ENCODE assay signal across 14 cellular contexts in genomic region chr5:127567026-127567768, GRCh38. TPM values are rescaled to one million over a fixed set of nuclear protein-coding genes. Genes with fewer than 3 reads are reported as not detected.
A peak's percentile ranks its signal among the peaks of the same experiment; 100 is the strongest.
DNase-seq lines count a peak whose midpoint lies in the region; ATAC-seq and TF ChIP-seq lines count a peak whose summit lies in the region.
"Had no signal": no experiment of that assay in that cellular context is flagged by ENCODE, and none has a peak within 500 bp of the region (broad histone marks: within the 10 kb centered on the region; RNA-seq: fewer than 3 reads in every experiment).

No MANE protein-coding gene starts in this region.

- TF ChIP-seq CTCF in chondrocyte (IDR thresholded peaks at IDR 0.05) = no peak

- no peak overlapping the region for H3K18ac ChIP-seq in mesendoderm (ENCODE audit: low read length)

- no CpG with 5 or more reads among the region's 7 CpGs for WGBS in mesendoderm (ENCODE audit: extremely low coverage, insufficient coverage, low lambda C conversion rate)

- no peaks in the 10 kb centered on the region for H3K4me1 ChIP-seq in mesendoderm (ENCODE audit: control insufficient read depth, low read depth, low read length)
- H3K4me1 ChIP-seq: colonic mucosa, tibial nerve had no signal

- peak; percentile 69 for DNase-seq in SKM-1 treated with dmso at 0.1 percent for 144 hours (lab: John Stamatoyannopoulos, UW; ENCODE audit: unreplicated experiment)
- no peak for DNase-seq in chondrocyte (ENCODE audit: low spot score)
- no peak for DNase-seq in mesendoderm
- DNase-seq in NCI-H1105 (lab: John Stamatoyannopoulos, UW) = no peak
- no peak for DNase-seq in NCI-H345 (lab: John Stamatoyannopoulos, UW)
- DNase-seq: activated T-cell treated with anti-CD3 and anti-CD28 coated beads, Interleukin-2, amount 50 U/mL, for 1 hour; colonic mucosa; EL; NCI-H446 treated with DMSO at 0.1 percent for 48 hours had no signal

- no peak overlapping the region for H3K23ac ChIP-seq in mesendoderm (ENCODE audit: low read length)

- H2BK5ac ChIP-seq in mesendoderm (ENCODE audit: low read length) = no peak overlapping the region

- H3K27me3 ChIP-seq in mesendoderm (ENCODE audit: insufficient read depth, low read length, poor library complexity) = no peaks in the 10 kb centered on the region
- H3K27me3 ChIP-seq: colonic mucosa, tibial nerve had no signal

- no peak overlapping the region for H3K27ac Mint-ChIP-seq in chondrocyte (ENCODE audit: unreplicated experiment)
- H3K27ac Mint-ChIP-seq: T-helper 1 cell treated with Interleukin-12 subunit alpha and Interleukin-12 subunit beta and Interleukin-4 antibody, amounts not matched to agents 30 μg/mL and 1 μg/mL, for 36 hours had no signal

- H2AK5ac ChIP-seq in mesendoderm (ENCODE audit: low read length) = no peak overlapping the region

- H3K4me3 Mint-ChIP-seq in chondrocyte (ENCODE audit: unreplicated experiment) = no peak overlapping the region
- H3K4me3 Mint-ChIP-seq: T-helper 1 cell treated with Interleukin-12 subunit alpha and Interleukin-12 subunit beta and Interleukin-4 antibody, amounts not matched to agents 30 μg/mL and 1 μg/mL, for 36 hours had no signal

- H3K4ac ChIP-seq in mesendoderm (ENCODE audit: low read depth, low read length) = no peak overlapping the region

- H2BK120ac ChIP-seq in mesendoderm (ENCODE audit: low read depth, low read length) = no peak overlapping the region

- H3K27me3 Mint-ChIP-seq in chondrocyte (ENCODE audit: low read depth) = peaks cover 20% of the 10 kb centered on the region

- H3K4me3 ChIP-seq in mesendoderm (ENCODE audit: low read length) = no peak overlapping the region
- H3K4me3 ChIP-seq: colonic mucosa, tibial nerve had no signal

- H3K9me3 Mint-ChIP-seq in chondrocyte (ENCODE audit: low read depth) = no peaks in the 10 kb centered on the region
- H3K9me3 Mint-ChIP-seq: T-helper 1 cell treated with Interleukin-12 subunit alpha and Interleukin-12 subunit beta and Interleukin-4 antibody, amounts not matched to agents 30 μg/mL and 1 μg/mL, for 36 hours had no signal

- peaks cover 14% of the 10 kb centered on the region for H3K4me1 Mint-ChIP-seq in chondrocyte (ENCODE audit: low read depth)

- no peaks in the 10 kb centered on the region for H3K36me3 ChIP-seq in mesendoderm (ENCODE audit: control insufficient read depth, insufficient read depth, low read length)
- H3K36me3 ChIP-seq: colonic mucosa, tibial nerve had no signal

- H4K5ac ChIP-seq in mesendoderm (ENCODE audit: low read length) = no peak overlapping the region

- H3K79me2 ChIP-seq in mesendoderm (ENCODE audit: control insufficient read depth, insufficient read depth, low read length) = no peaks in the 10 kb centered on the region

- H3K27ac ChIP-seq in mesendoderm (ENCODE audit: low read depth, low read length) = no peak overlapping the region
- H3K27ac ChIP-seq: colonic mucosa had no signal

- no peak overlapping the region for H4K8ac ChIP-seq in mesendoderm (ENCODE audit: low read depth, low read length)

- H3K4me2 ChIP-seq in mesendoderm (ENCODE audit: low read length) = no peak overlapping the region

- peaks cover 2% of the 10 kb centered on the region for H3K36me3 Mint-ChIP-seq in chondrocyte (ENCODE audit: low read depth)

- peak; percentile 63 for ATAC-seq in GM18861 (IDR thresholded peaks at IDR 0.05; ENCODE audit: unreplicated experiment)
- peak; percentile 68 for ATAC-seq in GM21367 (IDR thresholded peaks at IDR 0.05; ENCODE audit: unreplicated experiment)
- peak; percentile 78 for ATAC-seq in HG03064 (IDR thresholded peaks at IDR 0.05; ENCODE audit: low read depth, unreplicated experiment)

- no peak overlapping the region for H2BK15ac ChIP-seq in mesendoderm (replicated peaks; ENCODE audit: low read depth)

- no peak overlapping the region for H3K56ac ChIP-seq in mesendoderm (ENCODE audit: low read length)

- no peak overlapping the region for H3K9ac ChIP-seq in mesendoderm (ENCODE audit: low read length)

- H3K79me1 ChIP-seq in mesendoderm (ENCODE audit: low read length) = no peaks in the 10 kb centered on the region

RNA-seq across cellular contexts. Expression of gene PRRC1, which starts 49.8 kb away (rescaled TPM):
- total RNA-seq in chondrocyte = 106 to 133 TPM (median 109 TPM) in 3 replicates
- 71.2 TPM for polyA plus RNA-seq in mesendoderm (2013, experiment 1 of 2)
- polyA plus RNA-seq in mesendoderm (2013, experiment 2 of 2) = 67.2 TPM
